ENCODE assay signal across 8 cellular contexts in genomic region chr10:63573068-63573697, GRCh38. TPM values are rescaled to one million over a fixed set of nuclear protein-coding genes. Genes with fewer than 3 reads are reported as not detected.
DNase-seq lines count a peak whose midpoint lies in the region; ATAC-seq and TF ChIP-seq lines count a peak whose summit lies in the region.

No MANE protein-coding gene starts in this region.

- peak overlapping the region; percentile 88 to 95 (median 94); a peak in 6 of 7 replicates for H3K27ac Mint-ChIP-seq in H9
- peak overlapping the region; percentile 31 for H3K27ac Mint-ChIP-seq in activated naive CD8-positive, alpha-beta T cell treated with anti-CD3 and anti-CD28 coated beads for 36 hours
- H3K27ac Mint-ChIP-seq in stimulated activated memory B cell treated with anti-CD40 and anti-IgM and Interleukin-4, amounts not matched to agents 10 μg/mL and 1 μg/mL and 100 μg/mL, for 72 hours: no peak overlapping the region

- H3K4me1 ChIP-seq in H9 (ENCODE audit: insufficient read depth, low read length) (peaks cover 2% of the 10 kb centered on the region; the same call in 1 of the 2 replicates), hepatocyte (ENCODE audit: insufficient read depth) (peaks cover 17% of the 10 kb centered on the region), thoracic aorta (ENCODE audit: control insufficient read depth in 1 of 2, low read depth in 2 of 2) (peaks cover 25 to 54% of the 10 kb centered on the region in 2 donors)

- H3K4me2 ChIP-seq in H9 (ENCODE audit: insufficient read depth, insufficient read length, low read length): peak overlapping the region; percentile 12
- peak overlapping the region; percentile 17 for H3K4me2 ChIP-seq in hepatocyte

- H4K20me1 ChIP-seq in H9 (ENCODE audit: control insufficient read depth, insufficient read depth, insufficient read length) (no peaks in the 10 kb centered on the region), hepatocyte (ENCODE audit: insufficient read depth, poor library complexity, severe bottlenecking) (no peaks in the 10 kb centered on the region)

- no peak overlapping the region for H2BK5ac ChIP-seq in H9 (ENCODE audit: insufficient read length, low read length)

- no peaks in the 10 kb centered on the region for H3K27me3 ChIP-seq in H9 (ENCODE audit: insufficient read depth, low read length)
- H3K27me3 ChIP-seq in hepatocyte: no peaks in the 10 kb centered on the region
- no peaks in the 10 kb centered on the region for H3K27me3 ChIP-seq in thoracic aorta (replicated peaks; ENCODE audit: insufficient read depth)

- H3K23me2 ChIP-seq in H9 (ENCODE audit: insufficient read length, low read depth, low read length, poor library complexity, severe bottlenecking): no peaks in the 10 kb centered on the region

- H3K79me1 ChIP-seq in H9 (ENCODE audit: insufficient read depth, low read depth, low read length, poor library complexity, severe bottlenecking): no peaks in the 10 kb centered on the region

- no peak overlapping the region for H2BK20ac ChIP-seq in H9 (ENCODE audit: low read depth, low read length, poor library complexity, severe bottlenecking)

- no CpG with 5 or more reads among the region's 3 CpGs for WGBS in H9 (ENCODE audit: extremely low coverage, insufficient read length, low lambda C conversion rate)
- WGBS in hepatocyte (ENCODE audit: low lambda C conversion rate, missing lambda C conversion rate): 35% methylated on average over 3 of the region's 3 CpGs

- no peak overlapping the region for H3K23ac ChIP-seq in H9 (ENCODE audit: insufficient read length, low read depth, low read length)

- H3K27me3 Mint-ChIP-seq in H9 (ENCODE audit: low read depth): no peaks in the 10 kb centered on the region
- no peaks in the 10 kb centered on the region for H3K27me3 Mint-ChIP-seq in activated naive CD8-positive, alpha-beta T cell treated with anti-CD3 and anti-CD28 coated beads for 36 hours
- H3K27me3 Mint-ChIP-seq in stimulated activated memory B cell treated with anti-CD40 and anti-IgM and Interleukin-4, amounts not matched to agents 10 μg/mL and 1 μg/mL and 100 μg/mL, for 72 hours: no peaks in the 10 kb centered on the region

- peaks cover 24 to 27% of the 10 kb centered on the region in 2 experiments for H3K4me1 Mint-ChIP-seq in H9
- peaks cover 12% of the 10 kb centered on the region for H3K4me1 Mint-ChIP-seq in activated naive CD8-positive, alpha-beta T cell treated with anti-CD3 and anti-CD28 coated beads for 36 hours
- H3K4me1 Mint-ChIP-seq in stimulated activated memory B cell treated with anti-CD40 and anti-IgM and Interleukin-4, amounts not matched to agents 10 μg/mL and 1 μg/mL and 100 μg/mL, for 72 hours: no peaks in the 10 kb centered on the region

- H3K9me3 ChIP-seq in H9 (ENCODE audit: control insufficient read depth, low read depth, low read length): no peaks in the 10 kb centered on the region
- H3K9me3 ChIP-seq in hepatocyte (ENCODE audit: low read depth): no peaks in the 10 kb centered on the region
- H3K9me3 ChIP-seq in thoracic aorta: no peaks in the 10 kb centered on the region

- no peaks in the 10 kb centered on the region for H3K9me3 Mint-ChIP-seq in H9
- H3K9me3 Mint-ChIP-seq in activated naive CD8-positive, alpha-beta T cell treated with anti-CD3 and anti-CD28 coated beads for 36 hours: no peaks in the 10 kb centered on the region
- H3K9me3 Mint-ChIP-seq in stimulated activated memory B cell treated with anti-CD40 and anti-IgM and Interleukin-4, amounts not matched to agents 10 μg/mL and 1 μg/mL and 100 μg/mL, for 72 hours: no peaks in the 10 kb centered on the region

- no peak overlapping the region for H2AK5ac ChIP-seq in H9 (ENCODE audit: insufficient read length, low read length)

- H2BK120ac ChIP-seq in H9 (ENCODE audit: low read depth, low read length, poor library complexity, severe bottlenecking): no peak overlapping the region

- H2BK15ac ChIP-seq in H9 (ENCODE audit: low read depth, low read length): no peak overlapping the region

- no peak overlapping the region for H4K91ac ChIP-seq in H9 (ENCODE audit: insufficient read length, low read depth, low read length)

- H3K18ac ChIP-seq in H9 (ENCODE audit: insufficient read length, low read depth, low read length): no peak overlapping the region

- TF ChIP-seq CTCF in H9 (conservative IDR thresholded peaks at IDR 0.05): no peak
- no peak for TF ChIP-seq CTCF in hepatocyte (IDR thresholded peaks at IDR 0.05; ENCODE audit: poor library complexity)
- no peak for TF ChIP-seq CTCF in thoracic aorta (IDR thresholded peaks at IDR 0.05)

- H2BK12ac ChIP-seq in H9 (ENCODE audit: insufficient read length, low read depth, low read length): no peak overlapping the region

- H3K79me2 ChIP-seq in H9 (ENCODE audit: insufficient read depth, low read length) (no peaks in the 10 kb centered on the region), hepatocyte (peaks cover 9% of the 10 kb centered on the region)

- H4K5ac ChIP-seq in H9 (ENCODE audit: insufficient read length, low read depth, low read length): no peak overlapping the region

- DNase-seq in A172 (ENCODE audit: low spot score) (peak; percentile 33), H9 (no peak), hepatocyte (ENCODE audit: low spot score) (peak; percentile 19), thoracic aorta (ENCODE audit: low spot score) (no peak), HT-29 (ENCODE audit: low spot score) (no peak)
- no peak for DNase-seq in activated naive CD8-positive, alpha-beta T cell treated with anti-CD3 and anti-CD28 coated beads for 36 hours

- H3K36me3 Mint-ChIP-seq in H9 (ENCODE audit: insufficient read depth in 1 of 3, low read depth in 3 of 3): peaks cover 15 to 34% (median 15%) of the 10 kb centered on the region in 3 experiments
- peaks cover 18% of the 10 kb centered on the region for H3K36me3 Mint-ChIP-seq in activated naive CD8-positive, alpha-beta T cell treated with anti-CD3 and anti-CD28 coated beads for 36 hours
- H3K36me3 Mint-ChIP-seq in stimulated activated memory B cell treated with anti-CD40 and anti-IgM and Interleukin-4, amounts not matched to agents 10 μg/mL and 1 μg/mL and 100 μg/mL, for 72 hours: peaks cover 31% of the 10 kb centered on the region

- H3K27ac ChIP-seq in H9 (ENCODE audit: insufficient read length, low read depth, low read length) (peak overlapping the region; percentile 77), hepatocyte (peak overlapping the region; percentile 76), thoracic aorta (peak overlapping the region; percentile 20 to 64)

- H3K14ac ChIP-seq in H9 (ENCODE audit: insufficient read depth, low read length): no peak overlapping the region

- ATAC-seq in thoracic aorta (ENCODE audit: insufficient number of reproducible peaks, low FRiP score, low read depth) (no peak), HG03095 (IDR thresholded peaks at IDR 0.05; ENCODE audit: unreplicated experiment) (no peak)
- no peak for ATAC-seq in stimulated activated memory B cell treated with anti-CD40 and anti-IgM and Interleukin-4, amounts not matched to agents 10 μg/mL and 1 μg/mL and 100 μg/mL, for 72 hours

- H3K56ac ChIP-seq in H9 (ENCODE audit: insufficient read length, low read depth, low read length): no peak overlapping the region

- no peak overlapping the region for H3K4ac ChIP-seq in H9 (ENCODE audit: low read depth, low read length)

- no peak overlapping the region for H3K4me3 ChIP-seq in hepatocyte
- H3K4me3 ChIP-seq in thoracic aorta: no peak overlapping the region

- no peak overlapping the region for H4K8ac ChIP-seq in H9 (replicated peaks; ENCODE audit: insufficient read length, low read depth, low read length)

- H2AFZ ChIP-seq in H9 (ENCODE audit: low read length) (no peak overlapping the region), hepatocyte (no peak overlapping the region)

- no peak overlapping the region for H3T11ph ChIP-seq in H9 (ENCODE audit: low read length)

- no peak overlapping the region for H3K9ac ChIP-seq in H9 (ENCODE audit: extremely low read depth, insufficient read length, low read length)

- H3K9me2 ChIP-seq in hepatocyte (replicated peaks; ENCODE audit: insufficient read depth): no peaks in the 10 kb centered on the region

- H3K36me3 ChIP-seq in hepatocyte (replicated peaks; ENCODE audit: insufficient read depth, low read depth) (no peaks in the 10 kb centered on the region), thoracic aorta (no peaks in the 10 kb centered on the region)

- H3K4me3 Mint-ChIP-seq in H9: peak overlapping the region in 1 of 2 experiments; percentile 45; a peak in 1 of 5 replicates
- no peak overlapping the region for H3K4me3 Mint-ChIP-seq in activated naive CD8-positive, alpha-beta T cell treated with anti-CD3 and anti-CD28 coated beads for 36 hours
- no peak overlapping the region for H3K4me3 Mint-ChIP-seq in stimulated activated memory B cell treated with anti-CD40 and anti-IgM and Interleukin-4, amounts not matched to agents 10 μg/mL and 1 μg/mL and 100 μg/mL, for 72 hours

RNA-seq across cellular contexts. Expression of gene REEP3, which starts 52.0 kb away (rescaled TPM):
- 69.1 and 101 TPM in 2 replicates for total RNA-seq in A172 (2014; rRNA removed; shearing (Covaris generic))
- total RNA-seq in H9 (2021): 21.4 and 23.8 TPM in 2 replicates
- total RNA-seq in activated naive CD8-positive, alpha-beta T cell treated with anti-CD3 and anti-CD28 coated beads for 36 hours: 10 to 100 TPM; 17.4 to 20.7 TPM
- total RNA-seq in hepatocyte: 49.6 and 73.6 TPM in 2 replicates
- polyA plus RNA-seq in hepatocyte: 38.8 and 43.1 TPM in 2 replicates
- 10 to 100 TPM; 75.0 to 91.6 TPM for total RNA-seq in thoracic aorta
- total RNA-seq in HT-29 (2014; rRNA removed; shearing (Covaris generic)): 9.4 and 10.8 TPM in 2 replicates

Comparison
In these comparisons a context has a peak if more than half of its experiments do, and no peak if none do; other contexts are left out.
1. DNase-seq: peak in A172 (single experiment) and hepatocyte (single experiment); none in H9 (single experiment), activated naive CD8-positive, alpha-beta T cell treated with anti-CD3 and anti-CD28 coated beads for 36 hours (single experiment), thoracic aorta (single experiment) and HT-29 (single experiment).
2. Peak in every context shown above with its lines, with median percentiles within 50 percentile points of each other: H3K27ac ChIP-seq.